Comparison of ENCODE assay signal across 19 cellular contexts in genomic region chr2:190519975-190520767, GRCh38. TPM values are rescaled to one million over a fixed set of nuclear protein-coding genes. Genes with fewer than 3 reads are reported as not detected.
DNase-seq lines count a peak whose midpoint lies in the region; ATAC-seq and TF ChIP-seq lines count a peak whose summit lies in the region.
"Had no signal": no experiment of that assay in that cellular context is flagged by ENCODE, and none has a peak within 500 bp of the region (broad histone marks: within the 10 kb centered on the region; RNA-seq: fewer than 3 reads in every experiment).

No MANE protein-coding gene starts in this region.

- BruUV-seq in A673 (replicated peaks; lab: Mats Ljungman, UMichigan): no TSS peak

- H3K9me3 Mint-ChIP-seq in stimulated activated naive CD8-positive, alpha-beta T cell treated with anti-CD3 and anti-CD28 coated beads, Interleukin-15, Interleukin-2, amounts not matched to agents 100 ng/mL and 50 ng/mL, for 24 hours: no peaks in the 10 kb centered on the region
- H3K9me3 Mint-ChIP-seq: dendritic cell treated with granulocyte-macrophage colony-stimulating factor and Interleukin-4, amounts not matched to agents 40 ng/mL and 50 ng/mL, for 4 days; memory B cell had no signal

- H3K9me3 ChIP-seq in T-helper 17 cell (ENCODE audit: control insufficient read depth, low read length, poor library complexity, severe bottlenecking) (no peaks in the 10 kb centered on the region), A673 (ENCODE audit: low read depth, low read length, poor library complexity, severe bottlenecking) (no peaks in the 10 kb centered on the region)
- H3K9me3 ChIP-seq: heart left ventricle, tibial artery had no signal

- no peak overlapping the region for H3K4me3 ChIP-seq in A673 (ENCODE audit: low read depth, low read length, poor library complexity, severe bottlenecking)
- H3K4me3 ChIP-seq: heart left ventricle, skin epidermis, tibial artery had no signal

- no peak overlapping the region for H3K27ac ChIP-seq in A673 (ENCODE audit: low read depth, low read length, poor library complexity, severe bottlenecking)
- H3K27ac ChIP-seq: heart left ventricle, skin epidermis, tibial artery had no signal

- TF ChIP-seq CTCF in A673 (conservative IDR thresholded peaks at IDR 0.05; ENCODE audit: low read depth, low read length): no peak

- H3K4me1 Mint-ChIP-seq in stimulated activated naive CD8-positive, alpha-beta T cell treated with anti-CD3 and anti-CD28 coated beads, Interleukin-15, Interleukin-2, amounts not matched to agents 100 ng/mL and 50 ng/mL, for 24 hours (ENCODE audit: low read depth): peaks cover 33% of the 10 kb centered on the region
- H3K4me1 Mint-ChIP-seq in T-helper 17 cell: peaks cover 28% of the 10 kb centered on the region

- H3K36me3 ChIP-seq in A673 (ENCODE audit: insufficient read depth, low read length, poor library complexity, severe bottlenecking): peaks cover 3% of the 10 kb centered on the region
- H3K36me3 ChIP-seq: tibial artery had no signal

- H3K4me1 ChIP-seq in A673 (ENCODE audit: insufficient read depth, low read length, poor library complexity, severe bottlenecking): no peaks in the 10 kb centered on the region
- H3K4me1 ChIP-seq: heart left ventricle, tibial artery had no signal

- no peaks in the 10 kb centered on the region for H3K27me3 Mint-ChIP-seq in stimulated activated naive CD8-positive, alpha-beta T cell treated with anti-CD3 and anti-CD28 coated beads, Interleukin-15, Interleukin-2, amounts not matched to agents 100 ng/mL and 50 ng/mL, for 24 hours
- no peaks in the 10 kb centered on the region for H3K27me3 Mint-ChIP-seq in T-helper 17 cell
- H3K27me3 Mint-ChIP-seq: dendritic cell treated with granulocyte-macrophage colony-stimulating factor and Interleukin-4, amounts not matched to agents 40 ng/mL and 50 ng/mL, for 4 days; memory B cell had no signal

- H3K36me3 Mint-ChIP-seq in stimulated activated naive CD8-positive, alpha-beta T cell treated with anti-CD3 and anti-CD28 coated beads, Interleukin-15, Interleukin-2, amounts not matched to agents 100 ng/mL and 50 ng/mL, for 24 hours (ENCODE audit: low read depth): peaks cover 37% of the 10 kb centered on the region
- H3K36me3 Mint-ChIP-seq in T-helper 17 cell (ENCODE audit: low read depth): peaks cover 10% of the 10 kb centered on the region

- DNase-seq in stimulated activated naive CD8-positive, alpha-beta T cell treated with anti-CD3 and anti-CD28 coated beads, Interleukin-15, Interleukin-2, amounts not matched to agents 100 U/mL and 50 U/mL, for 24 hours: no peak
- no peak for DNase-seq in T-helper 17 cell
- DNase-seq in central memory CD4-positive, alpha-beta T cell: peak; percentile 21
- no peak for DNase-seq in NCI-H1417 (lab: John Stamatoyannopoulos, UW)
- no peak for DNase-seq in A673 (ENCODE audit: low spot score)
- DNase-seq: activated CD4-positive, alpha-beta T cell treated with anti-CD3 and anti-CD28 coated beads for 1 hour; DMS79; heart left ventricle; left cardiac atrium; NCI-H1105; NCI-H2029 treated with DMSO at 0.1 percent for 48 hours; Right ventricle myocardium superior; stimulated activated naive CD4-positive, alpha-beta T cell treated with Interleukin-2 at 50 U/mL for 16 hours; tibial artery had no signal

- CTCF ChIA-PET in A673 (lab: Charles Lee): no interaction called here

- intact Hi-C loops in A673 (cut with micrococcal nuclease; ENCODE audit: unreplicated experiment): loop anchor here (10.0 kb wide), 1 partner anchor 185 kb away; no protein-coding TSS in a partner anchor

- POLR2A ChIA-PET in A673 (lab: Charles Lee; ENCODE audit: low non-redundant PET): no interaction called here

- peak overlapping the region; percentile 44 for H3K27ac Mint-ChIP-seq in stimulated activated naive CD8-positive, alpha-beta T cell treated with anti-CD3 and anti-CD28 coated beads, Interleukin-15, Interleukin-2, amounts not matched to agents 100 ng/mL and 50 ng/mL, for 24 hours
- peak overlapping the region; percentile 81 for H3K27ac Mint-ChIP-seq in T-helper 17 cell
- H3K27ac Mint-ChIP-seq: dendritic cell treated with granulocyte-macrophage colony-stimulating factor and Interleukin-4, amounts not matched to agents 40 ng/mL and 50 ng/mL, for 4 days; memory B cell had no signal

- no peak for ATAC-seq in stimulated activated naive CD8-positive, alpha-beta T cell treated with anti-CD3 and anti-CD28 coated beads, Interleukin-15, Interleukin-2, amounts not matched to agents 100 U/mL and 50 U/mL, for 24 hours
- ATAC-seq in T-helper 17 cell (peak; percentile 71), HG02852 (IDR thresholded peaks at IDR 0.05; ENCODE audit: unreplicated experiment) (no peak)
- ATAC-seq: heart left ventricle, left cardiac atrium had no signal

- H3K27me3 ChIP-seq in A673 (replicated peaks; ENCODE audit: insufficient read depth, low read depth, low read length, poor library complexity): no peaks in the 10 kb centered on the region
- H3K27me3 ChIP-seq: heart left ventricle, tibial artery had no signal

- no peak overlapping the region for H3K4me3 Mint-ChIP-seq in stimulated activated naive CD8-positive, alpha-beta T cell treated with anti-CD3 and anti-CD28 coated beads, Interleukin-15, Interleukin-2, amounts not matched to agents 100 ng/mL and 50 ng/mL, for 24 hours
- H3K4me3 Mint-ChIP-seq in T-helper 17 cell: peak overlapping the region; percentile 62
- H3K4me3 Mint-ChIP-seq: dendritic cell treated with granulocyte-macrophage colony-stimulating factor and Interleukin-4, amounts not matched to agents 40 ng/mL and 50 ng/mL, for 4 days; memory B cell had no signal

RNA-seq across cellular contexts. Expression of gene NEMP2, which starts 14.4 kb away (rescaled TPM):
- total RNA-seq in T-helper 17 cell (10 to 100 TPM; 12.7 to 15.1 TPM), A673 (2021) (12.6 and 13.9 TPM in 2 replicates)
